ENCODE assay signal across 1 cellular context in genomic region chr22:37567991-37568390, GRCh38.
TF ChIP-seq lines count a peak whose summit lies in the region.

No MANE protein-coding gene starts in this region.

TF ChIP-seq in GM23338, 12 proteins besides CTCF, POLR2A, EP300 and RAD21:
- TF ChIP-seq ZNF462 (CRISPR knock-in tag; IDR thresholded peaks at IDR 0.05) (no peak), ETS1 (IDR thresholded peaks at IDR 0.05) (no peak), ZNF331 (CRISPR knock-in tag; IDR thresholded peaks at IDR 0.05; ENCODE audit: low read depth) (no peak), CREB1 (CRISPR knock-in tag; IDR thresholded peaks at IDR 0.05; ENCODE audit: low read depth) (no peak), STAT1 (IDR thresholded peaks at IDR 0.05; ENCODE audit: unreplicated experiment) (no peak), ZNF114 (CRISPR knock-in tag; IDR thresholded peaks at IDR 0.05) (no peak), POLR2AphosphoS5 (IDR thresholded peaks at IDR 0.05; ENCODE audit: low read depth) (no peak), EZH2 (IDR thresholded peaks at IDR 0.05; ENCODE audit: low read depth, unreplicated experiment) (no peak), EZH2phosphoT487 (IDR thresholded peaks at IDR 0.05; ENCODE audit: unreplicated experiment) (no peak), JUNB (IDR thresholded peaks at IDR 0.05; ENCODE audit: unreplicated experiment) (no peak), REST (IDR thresholded peaks at IDR 0.05; ENCODE audit: unreplicated experiment) (no peak), NANOG (IDR thresholded peaks at IDR 0.05; ENCODE audit: borderline replicate concordance) (no peak)
